ENCODE assay signal across 1 cellular context in the genomic region with DNA sequence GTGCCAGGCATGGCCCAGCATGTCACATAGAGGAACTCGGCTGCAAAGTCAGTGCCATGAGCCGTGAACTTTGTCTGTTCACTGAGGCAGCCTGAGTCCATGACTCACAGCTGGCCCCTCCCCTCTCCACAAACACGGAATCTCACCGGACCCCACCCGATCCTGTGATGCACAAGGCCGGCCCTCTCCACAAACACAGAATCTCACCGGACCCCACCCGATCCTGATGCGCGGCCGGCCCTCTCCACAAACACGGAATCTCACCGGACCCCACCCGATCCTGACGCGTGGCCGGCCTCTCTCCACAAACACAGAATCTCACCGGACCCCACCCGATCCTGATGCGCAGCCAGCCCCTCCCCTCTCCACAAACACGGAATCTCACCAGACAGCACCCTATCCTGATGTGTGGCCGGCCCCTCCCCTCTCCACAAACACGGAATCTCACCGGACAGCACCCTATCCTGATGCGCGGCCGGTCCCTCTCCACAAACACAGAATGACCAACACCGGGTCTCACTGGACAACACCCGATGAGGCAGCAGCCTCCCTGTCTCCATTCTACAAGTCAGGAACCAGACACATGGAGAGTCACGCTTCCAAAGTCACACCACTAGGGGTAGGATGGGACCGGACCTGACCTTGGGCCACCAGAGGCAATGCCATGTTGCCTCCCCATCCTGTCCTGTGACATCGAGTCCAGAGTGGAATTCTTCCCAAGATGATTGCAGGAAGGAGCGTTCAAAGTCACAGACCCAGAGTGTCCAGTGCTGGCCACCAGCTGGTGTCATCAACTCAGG.
TF ChIP-seq lines count a peak whose summit lies in the region.

No MANE protein-coding gene starts in this region.

TF ChIP-seq in GM23338, 12 proteins besides CTCF, POLR2A, EP300 and RAD21 (continued from another document):
- TF ChIP-seq, protein P1, sequence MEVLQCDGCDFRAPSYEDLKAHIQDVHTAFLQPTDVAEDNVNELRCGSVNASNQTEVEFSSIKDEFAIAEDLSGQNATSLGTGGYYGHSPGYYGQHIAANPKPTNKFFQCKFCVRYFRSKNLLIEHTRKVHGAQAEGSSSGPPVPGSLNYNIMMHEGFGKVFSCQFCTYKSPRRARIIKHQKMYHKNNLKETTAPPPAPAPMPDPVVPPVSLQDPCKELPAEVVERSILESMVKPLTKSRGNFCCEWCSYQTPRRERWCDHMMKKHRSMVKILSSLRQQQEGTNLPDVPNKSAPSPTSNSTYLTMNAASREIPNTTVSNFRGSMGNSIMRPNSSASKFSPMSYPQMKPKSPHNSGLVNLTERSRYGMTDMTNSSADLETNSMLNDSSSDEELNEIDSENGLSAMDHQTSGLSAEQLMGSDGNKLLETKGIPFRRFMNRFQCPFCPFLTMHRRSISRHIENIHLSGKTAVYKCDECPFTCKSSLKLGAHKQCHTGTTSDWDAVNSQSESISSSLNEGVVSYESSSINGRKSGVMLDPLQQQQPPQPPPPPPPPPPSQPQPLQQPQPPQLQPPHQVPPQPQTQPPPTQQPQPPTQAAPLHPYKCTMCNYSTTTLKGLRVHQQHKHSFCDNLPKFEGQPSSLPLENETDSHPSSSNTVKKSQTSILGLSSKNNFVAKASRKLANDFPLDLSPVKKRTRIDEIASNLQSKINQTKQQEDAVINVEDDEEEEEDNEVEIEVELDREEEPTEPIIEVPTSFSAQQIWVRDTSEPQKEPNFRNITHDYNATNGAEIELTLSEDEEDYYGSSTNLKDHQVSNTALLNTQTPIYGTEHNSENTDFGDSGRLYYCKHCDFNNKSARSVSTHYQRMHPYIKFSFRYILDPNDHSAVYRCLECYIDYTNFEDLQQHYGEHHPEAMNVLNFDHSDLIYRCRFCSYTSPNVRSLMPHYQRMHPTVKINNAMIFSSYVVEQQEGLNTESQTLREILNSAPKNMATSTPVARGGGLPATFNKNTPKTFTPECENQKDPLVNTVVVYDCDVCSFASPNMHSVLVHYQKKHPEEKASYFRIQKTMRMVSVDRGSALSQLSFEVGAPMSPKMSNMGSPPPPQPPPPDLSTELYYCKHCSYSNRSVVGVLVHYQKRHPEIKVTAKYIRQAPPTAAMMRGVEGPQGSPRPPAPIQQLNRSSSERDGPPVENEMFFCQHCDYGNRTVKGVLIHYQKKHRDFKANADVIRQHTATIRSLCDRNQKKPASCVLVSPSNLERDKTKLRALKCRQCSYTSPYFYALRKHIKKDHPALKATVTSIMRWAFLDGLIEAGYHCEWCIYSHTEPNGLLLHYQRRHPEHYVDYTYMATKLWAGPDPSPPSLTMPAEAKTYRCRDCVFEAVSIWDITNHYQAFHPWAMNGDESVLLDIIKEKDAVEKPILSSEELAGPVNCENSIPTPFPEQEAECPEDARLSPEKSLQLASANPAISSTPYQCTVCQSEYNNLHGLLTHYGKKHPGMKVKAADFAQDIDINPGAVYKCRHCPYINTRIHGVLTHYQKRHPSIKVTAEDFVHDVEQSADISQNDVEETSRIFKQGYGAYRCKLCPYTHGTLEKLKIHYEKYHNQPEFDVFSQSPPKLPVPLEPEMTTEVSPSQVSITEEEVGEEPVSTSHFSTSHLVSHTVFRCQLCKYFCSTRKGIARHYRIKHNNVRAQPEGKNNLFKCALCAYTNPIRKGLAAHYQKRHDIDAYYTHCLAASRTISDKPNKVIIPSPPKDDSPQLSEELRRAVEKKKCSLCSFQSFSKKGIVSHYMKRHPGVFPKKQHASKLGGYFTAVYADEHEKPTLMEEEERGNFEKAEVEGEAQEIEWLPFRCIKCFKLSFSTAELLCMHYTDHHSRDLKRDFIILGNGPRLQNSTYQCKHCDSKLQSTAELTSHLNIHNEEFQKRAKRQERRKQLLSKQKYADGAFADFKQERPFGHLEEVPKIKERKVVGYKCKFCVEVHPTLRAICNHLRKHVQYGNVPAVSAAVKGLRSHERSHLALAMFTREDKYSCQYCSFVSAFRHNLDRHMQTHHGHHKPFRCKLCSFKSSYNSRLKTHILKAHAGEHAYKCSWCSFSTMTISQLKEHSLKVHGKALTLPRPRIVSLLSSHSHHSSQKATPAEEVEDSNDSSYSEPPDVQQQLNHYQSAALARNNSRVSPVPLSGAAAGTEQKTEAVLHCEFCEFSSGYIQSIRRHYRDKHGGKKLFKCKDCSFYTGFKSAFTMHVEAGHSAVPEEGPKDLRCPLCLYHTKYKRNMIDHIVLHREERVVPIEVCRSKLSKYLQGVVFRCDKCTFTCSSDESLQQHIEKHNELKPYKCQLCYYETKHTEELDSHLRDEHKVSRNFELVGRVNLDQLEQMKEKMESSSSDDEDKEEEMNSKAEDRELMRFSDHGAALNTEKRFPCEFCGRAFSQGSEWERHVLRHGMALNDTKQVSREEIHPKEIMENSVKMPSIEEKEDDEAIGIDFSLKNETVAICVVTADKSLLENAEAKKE (CRISPR knock-in tag; IDR thresholded peaks at IDR 0.05): no peak
- TF ChIP-seq, protein P2, sequence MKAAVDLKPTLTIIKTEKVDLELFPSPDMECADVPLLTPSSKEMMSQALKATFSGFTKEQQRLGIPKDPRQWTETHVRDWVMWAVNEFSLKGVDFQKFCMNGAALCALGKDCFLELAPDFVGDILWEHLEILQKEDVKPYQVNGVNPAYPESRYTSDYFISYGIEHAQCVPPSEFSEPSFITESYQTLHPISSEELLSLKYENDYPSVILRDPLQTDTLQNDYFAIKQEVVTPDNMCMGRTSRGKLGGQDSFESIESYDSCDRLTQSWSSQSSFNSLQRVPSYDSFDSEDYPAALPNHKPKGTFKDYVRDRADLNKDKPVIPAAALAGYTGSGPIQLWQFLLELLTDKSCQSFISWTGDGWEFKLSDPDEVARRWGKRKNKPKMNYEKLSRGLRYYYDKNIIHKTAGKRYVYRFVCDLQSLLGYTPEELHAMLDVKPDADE (IDR thresholded peaks at IDR 0.05): no peak
- no peak for TF ChIP-seq POLR2AphosphoS5 (IDR thresholded peaks at IDR 0.05; ENCODE audit: low read depth)
